Comparison of ENCODE assay signal across 12 cellular contexts in genomic region chrX:106959897-106960296, GRCh38. TPM values are rescaled to one million over a fixed set of nuclear protein-coding genes. Genes with fewer than 3 reads are reported as not detected.
A peak's percentile ranks its signal among the peaks of the same experiment; 100 is the strongest.
DNase-seq lines count a peak whose midpoint lies in the region; ATAC-seq and TF ChIP-seq lines count a peak whose summit lies in the region.
"Had no signal": no experiment of that assay in that cellular context is flagged by ENCODE, and none has a peak within 500 bp of the region (broad histone marks: within the 10 kb centered on the region; RNA-seq: fewer than 3 reads in every experiment).

No MANE protein-coding gene starts in this region.

- no peak overlapping the region for H3K4me3 ChIP-seq in HCT116 (replicated peaks in 1 of 2; ENCODE audit: low read depth in 1 of 2, low read length in 2 of 2)
- no peak overlapping the region for H3K4me3 ChIP-seq in tibial nerve
- H3K4me3 ChIP-seq in tibial artery = no peak overlapping the region
- no peak overlapping the region for H3K4me3 ChIP-seq in suprapubic skin

- ATAC-seq in HCT116 = peak; percentile 64
- peak; percentile 89 for ATAC-seq in WTC11
- no peak for ATAC-seq in HG03280 (IDR thresholded peaks at IDR 0.05; ENCODE audit: unreplicated experiment)

- H3K27ac ChIP-seq in HCT116 (ENCODE audit: low read depth, low read length) (no peak overlapping the region), tibial nerve (no peak overlapping the region), tibial artery (no peak overlapping the region), suprapubic skin (no peak overlapping the region)

- RAD21 ChIA-PET in HCT116 (lab: Charles Lee; ENCODE audit: low non-redundant PET in 1 of 2, low total read pairs in 2 of 2, uncharacterized antibody in 2 of 2, unreplicated experiment in 2 of 2) = interaction anchor here (0.8 to 1.6 kb wide), 6 partner anchors 61 to 86 kb away, joined by 3 to 9 read pairs (median 4); no protein-coding TSS in a partner anchor

- peak; percentile 25 to 31 (median 26); a peak in 4 of 6 replicates for TF ChIP-seq CTCF in HCT116 (IDR thresholded peaks at IDR 0.05 in 2 of 3, conservative IDR thresholded peaks at IDR 0.05 in 1 of 3; ENCODE audit: borderline replicate concordance in 1 of 3, insufficient read depth in 1 of 3, low read depth in 2 of 3, low read length in 2 of 3)
- no peak for TF ChIP-seq CTCF in WTC11 (IDR thresholded peaks at IDR 0.05)
- peak in 2 of 5 experiments; percentile 14 to 33 for TF ChIP-seq CTCF in tibial nerve (IDR thresholded peaks at IDR 0.05)
- TF ChIP-seq CTCF in tibial artery (IDR thresholded peaks at IDR 0.05) = no peak
- TF ChIP-seq CTCF in suprapubic skin (IDR thresholded peaks at IDR 0.05) = no peak

- no peaks in the 10 kb centered on the region for H3K27me3 Mint-ChIP-seq in WTC11 (ENCODE audit: low read depth)
- H3K27me3 Mint-ChIP-seq: activated CD4-positive, alpha-beta memory T cell treated with anti-CD3 and anti-CD28 coated beads for 36 hours had no signal

- peaks cover 18% of the 10 kb centered on the region for H3K36me3 Mint-ChIP-seq in WTC11

- H3K4me2 ChIP-seq in HCT116 (ENCODE audit: low read length) = no peak overlapping the region

- POLR2A ChIA-PET in HCT116 (lab: Charles Lee) (interaction anchor here (0.6 kb wide), 1 partner anchor 65 kb away, joined by 3 read pairs; no protein-coding TSS in a partner anchor), WTC11 (lab: Charles Lee) (interaction anchor here (0.6 kb wide), 1 partner anchor 42 kb away, joined by 9 read pairs; no protein-coding TSS in a partner anchor)

- peak; percentile 46 for TF ChIP-seq RAD21 in HCT116 (IDR thresholded peaks at IDR 0.05; ENCODE audit: low read depth)

- TF ChIP-seq EP300 in tibial nerve (IDR thresholded peaks at IDR 0.05) (no peak), suprapubic skin (IDR thresholded peaks at IDR 0.05) (no peak)

- no peaks in the 10 kb centered on the region for H3K9me3 Mint-ChIP-seq in WTC11
- H3K9me3 Mint-ChIP-seq: activated CD4-positive, alpha-beta memory T cell treated with anti-CD3 and anti-CD28 coated beads for 36 hours had no signal

- no peaks in the 10 kb centered on the region for H3K9me2 ChIP-seq in HCT116 (ENCODE audit: insufficient read depth)

- H3K9me3 ChIP-seq in HCT116 (ENCODE audit: control insufficient read depth in 1 of 2, insufficient read depth in 1 of 2, low read depth in 1 of 2, low read length in 2 of 2) (no peaks in the 10 kb centered on the region), tibial nerve (no peaks in the 10 kb centered on the region), tibial artery (no peaks in the 10 kb centered on the region), suprapubic skin (no peaks in the 10 kb centered on the region)

- no peaks in the 10 kb centered on the region for H4K20me1 ChIP-seq in HCT116 (ENCODE audit: insufficient read depth)

- H3K79me2 ChIP-seq in HCT116 (ENCODE audit: insufficient read depth, low read length) = no peaks in the 10 kb centered on the region

- no peak overlapping the region for H2AFZ ChIP-seq in HCT116 (ENCODE audit: low read depth, low read length, poor library complexity, severe bottlenecking)

- no peak for TF ChIP-seq POLR2A in HCT116 (IDR thresholded peaks at IDR 0.05; ENCODE audit: borderline replicate concordance, extremely low read depth, insufficient read depth, insufficient read length)
- TF ChIP-seq POLR2A in tibial nerve (IDR thresholded peaks at IDR 0.05) = no peak
- TF ChIP-seq POLR2A in suprapubic skin (IDR thresholded peaks at IDR 0.05) = no peak

- DNase-seq in 8988T = peak; percentile 11
- DNase-seq in HCT116 (ENCODE audit: low read depth, low spot score) = no peak
- no peak for DNase-seq in WTC11 (ENCODE audit: low spot score)
- peak; percentile 5 for DNase-seq in inferior parietal cortex (ENCODE audit: extremely low spot score)
- no peak for DNase-seq in tibial nerve (ENCODE audit: low spot score in 2 of 2)
- DNase-seq in tibial artery = no peak
- DNase-seq in suprapubic skin (ENCODE audit: low spot score in 2 of 2) = no peak
- DNase-seq: activated CD4-positive, alpha-beta memory T cell treated with anti-CD3 and anti-CD28 coated beads for 36 hours; DND-41; NK-92 treated with Interleukin-12 subunit alpha and Interleukin-12 subunit beta, amount 100 ng/mL, for 24 hours had no signal

- H3K9ac ChIP-seq in HCT116 (ENCODE audit: low read length) = no peak overlapping the region

- peaks cover 0 to 12% of the 10 kb centered on the region in 2 experiments; a peak in 2 of 4 replicates for H3K36me3 ChIP-seq in HCT116 (ENCODE audit: control insufficient read depth in 1 of 2, insufficient read depth in 2 of 2, low read length in 2 of 2)
- peaks cover 0 to 25% (median 0%) of the 10 kb centered on the region in 3 donors for H3K36me3 ChIP-seq in tibial nerve
- H3K36me3 ChIP-seq in tibial artery = peaks cover 0 to 23% (median 4%) of the 10 kb centered on the region in 3 donors
- peaks cover 14% of the 10 kb centered on the region for H3K36me3 ChIP-seq in suprapubic skin

- H3K27ac Mint-ChIP-seq in WTC11 = no peak overlapping the region
- H3K27ac Mint-ChIP-seq: activated CD4-positive, alpha-beta memory T cell treated with anti-CD3 and anti-CD28 coated beads for 36 hours had no signal

- H3K4me1 Mint-ChIP-seq in WTC11 = no peaks in the 10 kb centered on the region

- CTCF ChIA-PET in HCT116 (lab: Charles Lee) = interaction anchor here (0.6 to 2.4 kb wide), 7 partner anchors 9 to 85 kb away, joined by 3 to 28 read pairs (median 5); partner anchors contain the start of gene RIPPLY1
- CTCF ChIA-PET in WTC11 (lab: Charles Lee) = interaction anchor here (0.7 to 5.4 kb wide), 18 partner anchors 9 to 934 kb away, joined by 3 to 54 read pairs (median 4); partner anchors contain the start of genes CLDN2 and RIPPLY1

- WGBS in tibial nerve, 2 donors = 10 to 53% methylated on average over 1 to 2 of the region's 2 CpGs
- WGBS in suprapubic skin = 83% methylated on average over 2 of the region's 2 CpGs

- H3K27me3 ChIP-seq in HCT116 (ENCODE audit: insufficient read depth, low read length) (no peaks in the 10 kb centered on the region), tibial nerve (peaks cover 0 to 11% of the 10 kb centered on the region in 2 donors), tibial artery (no peaks in the 10 kb centered on the region), suprapubic skin (no peaks in the 10 kb centered on the region)

- BruUV-seq in HCT116 (replicated peaks; lab: Mats Ljungman, UMichigan) = no TSS peak

- intact Hi-C loops in HCT116 (cut with micrococcal nuclease) = loop anchor here (1.0 kb wide), 1 partner anchor 66 kb away; no protein-coding TSS in a partner anchor
- intact Hi-C loops in tibial artery (cut with DNase I; ENCODE audit: low total_unique reads) = no loop called here

- no peak overlapping the region for H3K4me3 Mint-ChIP-seq in WTC11
- H3K4me3 Mint-ChIP-seq: activated CD4-positive, alpha-beta memory T cell treated with anti-CD3 and anti-CD28 coated beads for 36 hours had no signal

- H3K4me1 ChIP-seq in HCT116 (ENCODE audit: control insufficient read depth in 1 of 2, insufficient read depth in 2 of 2, low read length in 2 of 2) (peaks cover 0 to 3% of the 10 kb centered on the region in 2 experiments; a peak in 2 of 4 replicates), tibial nerve (no peaks in the 10 kb centered on the region), tibial artery (no peaks in the 10 kb centered on the region), suprapubic skin (no peaks in the 10 kb centered on the region)

TF ChIP-seq in HCT116, 20 proteins besides CTCF, POLR2A, EP300 and RAD21:
- TF ChIP-seq FOSL1 (IDR thresholded peaks at IDR 0.05; ENCODE audit: low read depth) (no peak), MAX (IDR thresholded peaks at IDR 0.05) (no peak), EZH2 (IDR thresholded peaks at IDR 0.05) (no peak), EGR1 (IDR thresholded peaks at IDR 0.05; ENCODE audit: low read depth) (no peak), JUND (IDR thresholded peaks at IDR 0.05) (no peak), ATF3 (IDR thresholded peaks at IDR 0.05) (no peak)

TF ChIP-seq in WTC11, 78 proteins besides CTCF, POLR2A, EP300 and RAD21 (continues in another document):
- TF ChIP-seq ZMAT4 (CRISPR knock-in tag; IDR thresholded peaks at IDR 0.05) = no peak
- no peak for TF ChIP-seq SMAD3 (CRISPR knock-in tag; IDR thresholded peaks at IDR 0.05; ENCODE audit: borderline replicate concordance)
- no peak for TF ChIP-seq NFYB (CRISPR knock-in tag; conservative IDR thresholded peaks at IDR 0.05; ENCODE audit: low read depth)
- no peak for TF ChIP-seq ATF3 (CRISPR knock-in tag; conservative IDR thresholded peaks at IDR 0.05)

RNA-seq across cellular contexts. Expression of gene CLDN2, which starts 39.7 kb away (rescaled TPM):
- total RNA-seq in HCT116 (2021; ENCODE audit: unreplicated experiment) (0.10 TPM), WTC11 (2021) (0.11 TPM in 1 of 3 replicates, not detected in the others), tibial nerve (under 1 TPM in 3 of 4 donors, not detected in 1; 0.21 to 0.44 (median 0.30) TPM), suprapubic skin (under 1 TPM in 3 of 4 donors, not detected in 1; 0.17 to 0.53 (median 0.23) TPM)
- polyA plus RNA-seq in HCT116 (2012) = 0.24 and 0.46 TPM in 2 replicates
- total RNA-seq: activated CD4-positive, alpha-beta memory T cell treated with anti-CD3 and anti-CD28 coated beads for 36 hours; lower leg skin had no signal

RNA-seq across cellular contexts. Expression of gene MORC4, which starts 40.1 kb away (rescaled TPM):
- total RNA-seq in HCT116 (2021; ENCODE audit: unreplicated experiment) = 20.6 TPM
- polyA plus RNA-seq in HCT116 (2012) = 11.6 and 15.6 TPM in 2 replicates
- 2.8 to 4.6 TPM (median 3.0 TPM) in 3 replicates for total RNA-seq in WTC11 (2021)
- total RNA-seq in tibial nerve = 10 to 100 TPM; 14.1 to 27.1 (median 21.6) TPM
- total RNA-seq in suprapubic skin = 10 to 100 TPM; 17.4 to 33.2 (median 24.9) TPM

RNA-seq across cellular contexts. Expression of gene RIPPLY1, which starts 56.8 kb away (rescaled TPM):
- 0.27 TPM for total RNA-seq in HCT116 (2021; ENCODE audit: unreplicated experiment)
- polyA plus RNA-seq in HCT116 (2012) = not detected in 2 replicates
- total RNA-seq in WTC11 (2021) = not detected in 3 replicates
- not detected for total RNA-seq in tibial nerve
- total RNA-seq in suprapubic skin = not detected
- total RNA-seq: activated CD4-positive, alpha-beta memory T cell treated with anti-CD3 and anti-CD28 coated beads for 36 hours; lower leg skin had no signal

Comparison
In these comparisons a context has a peak if more than half of its experiments do, and no peak if none do; other contexts are left out.
1. DNase-seq: peak in 8988T (single experiment) and inferior parietal cortex (single experiment); none in HCT116 (single experiment), WTC11 (single experiment), tibial nerve (0 of 2), tibial artery (0 of 2) and suprapubic skin (0 of 2).
2. CTCF ChIP-seq: peak in HCT116 (3 of 3); none in WTC11 (single experiment), tibial artery (0 of 2) and suprapubic skin (0 of 2).